Comparison of ENCODE assay signal across 11 cellular contexts in genomic region chr5:10528056-10528816, GRCh38. TPM values are rescaled to one million over a fixed set of nuclear protein-coding genes. Genes with fewer than 3 reads are reported as not detected.
DNase-seq lines count a peak whose midpoint lies in the region; ATAC-seq, FAIRE-seq and TF ChIP-seq lines count a peak whose summit lies in the region.
"Had no signal": no experiment of that assay in that cellular context is flagged by ENCODE, and none has a peak within 500 bp of the region (broad histone marks: within the 10 kb centered on the region; RNA-seq: fewer than 3 reads in every experiment).

No MANE protein-coding gene starts in this region.

- peak overlapping the region; percentile 4; the same call in 1 of the 2 replicates for H3K4me3 ChIP-seq in SJCRH30
- H3K4me3 ChIP-seq: testis had no signal

- FAIRE-seq in D721Med (lab: Jason Lieb, UNC): peak; percentile 82
- FAIRE-seq: G401.6 had no signal

- H3K4me3 Mint-ChIP-seq in HFFc6: peak overlapping the region; percentile 66
- H3K4me3 Mint-ChIP-seq in activated naive CD8-positive, alpha-beta T cell treated with anti-CD3 and anti-CD28 coated beads for 36 hours: no peak overlapping the region

- peaks cover 66% of the 10 kb centered on the region for H3K4me1 Mint-ChIP-seq in HFFc6 (ENCODE audit: low read depth)
- H3K4me1 Mint-ChIP-seq in activated naive CD8-positive, alpha-beta T cell treated with anti-CD3 and anti-CD28 coated beads for 36 hours: no peaks in the 10 kb centered on the region

- no peaks in the 10 kb centered on the region for H3K36me3 ChIP-seq in SJCRH30

- no peaks in the 10 kb centered on the region for H3K9me3 ChIP-seq in SJCRH30 (replicated peaks)
- H3K9me3 ChIP-seq: testis had no signal

- DNase-seq in D721Med (ENCODE audit: insufficient read length, low spot score) (no peak), HFFc6 (peak; percentile 57), SJCRH30 (peak; percentile 53 to 63), foreskin keratinocyte (peak in 1 of 2 donors; percentile 76), globus pallidus (ENCODE audit: low spot score) (no peak), AML-193 (lab: John Stamatoyannopoulos, UW) (no peak)
- DNase-seq in activated CD4-positive, alpha-beta T cell treated with anti-CD3 and anti-CD28 coated beads, Interleukin-2, amount 50 U/mL, for 1 hour: no peak
- no peak for DNase-seq in activated naive CD8-positive, alpha-beta T cell treated with anti-CD3 and anti-CD28 coated beads for 36 hours
- DNase-seq: activated CD4-positive, alpha-beta T cell treated with anti-CD3 and anti-CD28 coated beads for 48 hours; testis had no signal

- H3K36me3 Mint-ChIP-seq in HFFc6 (ENCODE audit: low read depth): peaks cover 2% of the 10 kb centered on the region
- H3K36me3 Mint-ChIP-seq in activated naive CD8-positive, alpha-beta T cell treated with anti-CD3 and anti-CD28 coated beads for 36 hours: peaks cover 2% of the 10 kb centered on the region

- H3K27ac ChIP-seq in SJCRH30: peak overlapping the region; percentile 35; the same call in 1 of the 2 replicates
- H3K27ac ChIP-seq in foreskin keratinocyte: no peak overlapping the region
- H3K27ac ChIP-seq: testis had no signal

- H3K27ac Mint-ChIP-seq in HFFc6: peak overlapping the region; percentile 91
- no peak overlapping the region for H3K27ac Mint-ChIP-seq in activated naive CD8-positive, alpha-beta T cell treated with anti-CD3 and anti-CD28 coated beads for 36 hours

- H3K27me3 ChIP-seq in SJCRH30: no peaks in the 10 kb centered on the region
- no peaks in the 10 kb centered on the region for H3K27me3 ChIP-seq in foreskin keratinocyte
- H3K27me3 ChIP-seq: testis had no signal

- peak; percentile 91 for ATAC-seq in foreskin keratinocyte

- H3K4me1 ChIP-seq in SJCRH30: no peaks in the 10 kb centered on the region
- peaks cover 5% of the 10 kb centered on the region for H3K4me1 ChIP-seq in foreskin keratinocyte
- H3K4me1 ChIP-seq: testis had no signal

- TF ChIP-seq CTCF in D721Med (IDR thresholded peaks at IDR 0.05; ENCODE audit: insufficient read depth, missing control alignments) (peak; percentile 39), HFFc6 (IDR thresholded peaks at IDR 0.05) (peak; percentile 54; the same call in 1 of the 2 replicates), foreskin keratinocyte (conservative IDR thresholded peaks at IDR 0.05) (peak; percentile 66)

- H3K27me3 Mint-ChIP-seq in HFFc6 (ENCODE audit: insufficient read depth): peaks cover 8% of the 10 kb centered on the region
- peaks cover 13% of the 10 kb centered on the region for H3K27me3 Mint-ChIP-seq in activated naive CD8-positive, alpha-beta T cell treated with anti-CD3 and anti-CD28 coated beads for 36 hours

- no peaks in the 10 kb centered on the region for H3K9me3 Mint-ChIP-seq in HFFc6
- peaks cover under 1% of the 10 kb centered on the region for H3K9me3 Mint-ChIP-seq in activated naive CD8-positive, alpha-beta T cell treated with anti-CD3 and anti-CD28 coated beads for 36 hours

RNA-seq across cellular contexts. Expression of gene ANKRD33B, which starts 35.6 kb away (rescaled TPM):
- total RNA-seq in HFFc6 (2021; fragmentation: NEBNext Ultra II Directional; extraction: Animal tissue kit (Norgen Biotek cat#: 25700)): 10 to 100 TPM in 4 of 6 experiments, 1 to 10 TPM in 2; 6.3 to 13.2 (median 11.9) TPM
- total RNA-seq in SJCRH30 (2014; rRNA removed; shearing (Covaris generic)): 3.5 and 4.0 TPM in 2 replicates
- total RNA-seq in foreskin keratinocyte: 1.8 and 4.3 TPM in 2 replicates
- polyA plus RNA-seq in foreskin keratinocyte: 0.31 and 0.87 TPM in 2 replicates
- total RNA-seq in activated naive CD8-positive, alpha-beta T cell treated with anti-CD3 and anti-CD28 coated beads for 36 hours: 10 to 100 TPM in 1 of 2 experiments, 1 to 10 TPM in 1; 9.8 to 10.2 TPM

Comparison
In these comparisons a context has a peak if more than half of its experiments do, and no peak if none do; other contexts are left out.
1. DNase-seq: peak in HFFc6 (single experiment) and SJCRH30 (2 of 2); none in D721Med (single experiment), globus pallidus (single experiment), activated CD4-positive, alpha-beta T cell treated with anti-CD3 and anti-CD28 coated beads, Interleukin-2, amount 50 U/mL, for 1 hour (single experiment), activated naive CD8-positive, alpha-beta T cell treated with anti-CD3 and anti-CD28 coated beads for 36 hours (single experiment) and AML-193 (0 of 2).
2. Peak in every context shown above with its lines, with median percentiles within 50 percentile points of each other: CTCF ChIP-seq.